In genomic region chr22:43342347-43343261, GRCh38 we compare ENCODE assay signal across 9 cellular contexts. TPM values are rescaled to one million over a fixed set of nuclear protein-coding genes. Genes with fewer than 3 reads are reported as not detected.
DNase-seq lines count a peak whose midpoint lies in the region; ATAC-seq lines count a peak whose summit lies in the region.
"Had no signal": no experiment of that assay in that cellular context is flagged by ENCODE, and none has a peak within 500 bp of the region (broad histone marks: within the 10 kb centered on the region; RNA-seq: fewer than 3 reads in every experiment).

No MANE protein-coding gene starts in this region.

- H3K36me3 Mint-ChIP-seq in T-helper 17 cell (ENCODE audit: low read depth), result peaks cover 6% of the 10 kb centered on the region

- no peaks in the 10 kb centered on the region for H3K36me3 ChIP-seq in stomach smooth muscle (ENCODE audit: control insufficient read depth in 2 of 2, insufficient read depth in 2 of 2, low read length in 2 of 2)

- intact Hi-C loops in sciatic nerve (cut with DNase I), result no loop called here

- H3K27me3 ChIP-seq in stomach smooth muscle (ENCODE audit: control insufficient read depth in 1 of 2, insufficient read depth in 2 of 2, low read length in 2 of 2), result peaks cover 10 to 12% of the 10 kb centered on the region in 2 donors

- peaks cover 42% of the 10 kb centered on the region for H3K4me1 ChIP-seq in stomach smooth muscle (ENCODE audit: control insufficient read depth, insufficient read depth, low read length)

- peak overlapping the region; percentile 47 to 55 for H3K9ac ChIP-seq in stomach smooth muscle (ENCODE audit: low read length in 2 of 2)

- H3K27me3 Mint-ChIP-seq in T-helper 17 cell, result peaks cover 49% of the 10 kb centered on the region

- no peaks in the 10 kb centered on the region for H3K9me3 ChIP-seq in T-helper 17 cell (ENCODE audit: control insufficient read depth, low read length, poor library complexity, severe bottlenecking)
- H3K9me3 ChIP-seq in stomach smooth muscle (ENCODE audit: control insufficient read depth in 2 of 2, low read length in 2 of 2), result no peaks in the 10 kb centered on the region

- H3K27ac ChIP-seq in stomach smooth muscle (ENCODE audit: low read length), result no peak overlapping the region

- peak; percentile 4 for DNase-seq in NCI-H2171 treated with DMSO at 0.1 percent for 48 hours (lab: John Stamatoyannopoulos, UW)
- DNase-seq in NCI-H2171 (lab: John Stamatoyannopoulos, UW), result no peak
- no peak for DNase-seq in T-helper 17 cell
- DNase-seq in left kidney (ENCODE audit: low read depth, low spot score), result peak; percentile 43
- DNase-seq in sciatic nerve (ENCODE audit: low spot score), result no peak

- H3K4me3 ChIP-seq in stomach smooth muscle (ENCODE audit: low read length in 2 of 2), result peak overlapping the region; percentile 49 to 70

- H3K4me1 Mint-ChIP-seq in T-helper 17 cell, result peaks cover 6% of the 10 kb centered on the region

- ATAC-seq in T-helper 17 cell (no peak), sciatic nerve (no peak), HG03045 (IDR thresholded peaks at IDR 0.05; ENCODE audit: unreplicated experiment) (no peak), GM18511 (IDR thresholded peaks at IDR 0.05; ENCODE audit: unreplicated experiment) (no peak)

- H3K27ac Mint-ChIP-seq in T-helper 17 cell, result no peak overlapping the region
- H3K27ac Mint-ChIP-seq: activated naive CD4-positive, alpha-beta T cell treated with anti-CD3 and anti-CD28 coated beads for 36 hours had no signal

- H3K4me3 Mint-ChIP-seq in T-helper 17 cell, result peak overlapping the region; percentile 70
- H3K4me3 Mint-ChIP-seq: activated naive CD4-positive, alpha-beta T cell treated with anti-CD3 and anti-CD28 coated beads for 36 hours had no signal

RNA-seq across cellular contexts. Expression of gene SCUBE1, which starts 0.6 kb away (rescaled TPM):
- total RNA-seq in T-helper 17 cell, result not detected
- 140 TPM for total RNA-seq in sciatic nerve
- total RNA-seq: activated naive CD4-positive, alpha-beta T cell treated with anti-CD3 and anti-CD28 coated beads for 36 hours had no signal

Comparison
In these comparisons a context has a peak if more than half of its experiments do, and no peak if none do; other contexts are left out.
1. DNase-seq: peak in NCI-H2171 treated with DMSO at 0.1 percent for 48 hours (single experiment) and left kidney (single experiment); none in NCI-H2171 (single experiment), T-helper 17 cell (0 of 3) and sciatic nerve (single experiment).
2. RNA of gene SCUBE1, which starts 0.6 kb away (total RNA-seq): 140 TPM in sciatic nerve (single experiment); not detected in T-helper 17 cell; every median in the first group is over 100 times any median in the second.